Comparison of ENCODE assay signal across 1 cellular context in the genomic region with DNA sequence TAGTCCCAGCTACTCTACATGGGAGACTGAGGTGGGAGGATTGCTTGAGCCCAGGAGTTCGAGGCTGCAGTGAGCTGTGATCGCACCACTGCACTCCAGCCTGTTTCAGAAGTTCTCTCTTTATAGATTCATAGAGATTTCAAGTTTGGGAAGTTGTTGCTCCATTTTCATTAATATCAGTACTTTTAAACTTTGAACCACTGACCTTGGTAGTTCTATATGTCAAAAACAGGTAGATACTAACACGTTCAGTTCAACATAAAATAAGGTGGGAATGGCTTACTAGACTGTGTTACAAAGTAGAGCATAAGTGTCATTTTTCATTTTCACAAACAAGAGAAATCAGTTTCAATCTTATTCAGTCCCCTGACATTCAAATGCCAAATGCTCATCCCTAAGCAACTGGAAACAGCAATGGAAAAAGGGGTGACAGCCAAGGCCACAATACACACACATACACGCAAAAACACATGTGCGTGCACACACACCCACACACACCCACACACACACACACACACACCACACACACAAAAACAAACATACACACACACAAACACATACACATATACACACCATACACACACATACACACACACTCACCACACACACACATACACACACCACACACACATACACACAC.
TF ChIP-seq lines count a peak whose summit lies in the region.

No MANE protein-coding gene starts in this region.

TF ChIP-seq in HEK293, 187 proteins besides CTCF, POLR2A, EP300 and RAD21 (continued from another document):
- no peak for TF ChIP-seq ZBTB26 (tag by site-specific recombination; optimal IDR thresholded peaks at IDR 0.05)
